ENCODE assay signal across 11 cellular contexts in genomic region chr1:16984717-16985116, GRCh38. TPM values are rescaled to one million over a fixed set of nuclear protein-coding genes. Genes with fewer than 3 reads are reported as not detected.
DNase-seq lines count a peak whose midpoint lies in the region; ATAC-seq, FAIRE-seq and TF ChIP-seq lines count a peak whose summit lies in the region.
"Had no signal": no experiment of that assay in that cellular context is flagged by ENCODE, and none has a peak within 500 bp of the region (broad histone marks: within the 10 kb centered on the region; RNA-seq: fewer than 3 reads in every experiment).

No MANE protein-coding gene starts in this region.

- no peak for FAIRE-seq in RCC 7860 (lab: Jason Lieb, UNC)
- FAIRE-seq: kidney had no signal

- H3K4me3 ChIP-seq in fibroblast of mammary gland (ENCODE audit: control insufficient read depth, low read depth, low read length) (no peak overlapping the region), ovary (no peak overlapping the region)

- intact Hi-C loops in ovary (cut with DNase I), result no loop called here

- H3K4me1 ChIP-seq in ovary (ENCODE audit: insufficient read depth), result peaks cover under 1% of the 10 kb centered on the region

- WGBS in ovary, 3 donors, result 4 to 7% (median 5%) methylated on average over 7 of the region's 7 CpGs

- no peak for TF ChIP-seq EP300 in ovary (IDR thresholded peaks at IDR 0.05)

- no peaks in the 10 kb centered on the region for H3K36me3 ChIP-seq in ovary

- peak; percentile 85 for DNase-seq in AG20443 (ENCODE audit: low spot score)
- peak; percentile 60 for DNase-seq in RCC 7860 (ENCODE audit: low spot score)
- DNase-seq in fibroblast of mammary gland (ENCODE audit: low read depth), result peak; percentile 95
- peak; percentile 66 to 93 (median 88) for DNase-seq in ovary
- DNase-seq in NCI-H2196 (lab: John Stamatoyannopoulos, UW; ENCODE audit: unreplicated experiment), result no peak
- no peak for DNase-seq in NCI-H748 (lab: John Stamatoyannopoulos, UW; ENCODE audit: unreplicated experiment)
- DNase-seq: activated naive CD8-positive, alpha-beta T cell treated with anti-CD3 and anti-CD28 coated beads, Interleukin-2, amount 50 U/mL, for 24 hours; kidney; NCI-H510A treated with DMSO at 0.1 percent for 48 hours had no signal

- no peak for TF ChIP-seq POLR2A in ovary (IDR thresholded peaks at IDR 0.05)

- peak overlapping the region in 1 of 2 donors; percentile 37 for H3K27ac ChIP-seq in ovary

- ATAC-seq in HG03159 (IDR thresholded peaks at IDR 0.05; ENCODE audit: unreplicated experiment), result no peak
- no peak for ATAC-seq in HG03045 (IDR thresholded peaks at IDR 0.05; ENCODE audit: unreplicated experiment)
- ATAC-seq: activated naive CD8-positive, alpha-beta T cell treated with anti-CD3 and anti-CD28 coated beads, Interleukin-2, amount 50 U/mL, for 24 hours had no signal

- TF ChIP-seq CTCF in fibroblast of mammary gland (conservative IDR thresholded peaks at IDR 0.05; ENCODE audit: control insufficient read depth, insufficient read depth, low read depth, low read length) (no peak), ovary (IDR thresholded peaks at IDR 0.05) (no peak)

- H3K27me3 ChIP-seq in ovary, result no peaks in the 10 kb centered on the region

- no peaks in the 10 kb centered on the region for H3K9me3 ChIP-seq in ovary

RNA-seq across cellular contexts. Expression of gene MFAP2, which starts 4.3 kb away (rescaled TPM):
- total RNA-seq in ovary, result 10 to 100 TPM; 16.0 to 83.6 (median 36.1) TPM
- polyA plus RNA-seq in ovary, result 10 to 100 TPM; 16.4 to 70.8 TPM

RNA-seq across cellular contexts. Expression of gene ATP13A2, which starts 27.0 kb away (rescaled TPM):
- total RNA-seq in ovary, result 10 to 100 TPM; 11.3 to 24.1 (median 22.5) TPM
- 10 to 100 TPM in 1 of 2 donors, 1 to 10 TPM in 1; 8.8 to 12.7 TPM for polyA plus RNA-seq in ovary

Comparison
In these comparisons a context has a peak if more than half of its experiments do, and no peak if none do; other contexts are left out.
1. DNase-seq: peak in AG20443 (single experiment), RCC 7860 (single experiment), fibroblast of mammary gland (single experiment) and ovary (5 of 5); none in NCI-H2196 (single experiment) and NCI-H748 (single experiment).